25 cellular contexts compared by ENCODE assay signal in genomic region chr4:21181716-21182115, GRCh38.
DNase-seq lines count a peak whose midpoint lies in the region; ATAC-seq, FAIRE-seq and TF ChIP-seq lines count a peak whose summit lies in the region.
"Had no signal": no experiment of that assay in that cellular context is flagged by ENCODE, and none has a peak within 500 bp of the region (broad histone marks: within the 10 kb centered on the region; RNA-seq: fewer than 3 reads in every experiment).

No MANE protein-coding gene starts in this region.

- peaks cover 2% of the 10 kb centered on the region for H3K27me3 ChIP-seq in RWPE2 (ENCODE audit: insufficient read depth, poor library complexity, severe bottlenecking)

- no peak for TF ChIP-seq CTCF in RWPE2 (IDR thresholded peaks at IDR 0.05; ENCODE audit: poor library complexity, severe bottlenecking)
- TF ChIP-seq CTCF in foreskin fibroblast (IDR thresholded peaks at IDR 0.05; ENCODE audit: low read depth, low read length) = no peak

- no peaks in the 10 kb centered on the region for H3K4me1 ChIP-seq in RWPE2 (ENCODE audit: insufficient read depth, poor library complexity, severe bottlenecking)

- no peak overlapping the region for H3K4me3 ChIP-seq in RWPE2 (ENCODE audit: severe bottlenecking)
- no peak overlapping the region for H3K4me3 ChIP-seq in foreskin fibroblast (ENCODE audit: low read depth in 1 of 2, low read length in 2 of 2)

- H3K9me3 ChIP-seq in RWPE2 (ENCODE audit: severe bottlenecking) = no peaks in the 10 kb centered on the region

- no peak overlapping the region for H3K27ac ChIP-seq in RWPE2 (ENCODE audit: poor library complexity, severe bottlenecking)
- H3K27ac ChIP-seq: RWPE1 had no signal

- no peak for FAIRE-seq in HTR-8/SVneo (lab: Jason Lieb, UNC)
- FAIRE-seq: G401.6, H1 had no signal

- ATAC-seq in RWPE2 (ENCODE audit: low read depth) (peak; percentile 48), GM21423 (IDR thresholded peaks at IDR 0.05; ENCODE audit: unreplicated experiment) (no peak)
- ATAC-seq: HCT116, Panc1 had no signal

- no peaks in the 10 kb centered on the region for H3K36me3 ChIP-seq in RWPE2 (ENCODE audit: low read depth)

- DNase-seq in RWPE2 (ENCODE audit: low spot score) (no peak), astrocyte of the hippocampus (ENCODE audit: low read depth, low spot score) (peak; percentile 11), foreskin fibroblast (peak; percentile 26 to 64), renal cortical epithelial cell (ENCODE audit: low read depth) (peak; percentile 76), HTR-8/SVneo (ENCODE audit: insufficient read length, low spot score) (no peak)
- no peak for DNase-seq in activated CD4-positive, alpha-beta T cell treated with anti-CD3 and anti-CD28 coated beads for 48 hours
- DNase-seq: C1 segment of cervical spinal cord; CD4-positive, alpha-beta memory T cell; COR-L47; DMS53; KBM-7; NCI-H1048; NCI-H1417; NCI-H1694; NCI-H2081; NCI-H2227 treated with DMSO at 0.1 percent for 48 hours; NCI-H510A; NCI-H69; SHP77 treated with DMSO at 0.1 percent for 48 hours had no signal

Comparison
In these comparisons a context has a peak if more than half of its experiments do, and no peak if none do; other contexts are left out.
1. DNase-seq: peak in astrocyte of the hippocampus (single experiment), foreskin fibroblast (2 of 2) and renal cortical epithelial cell (single experiment); none in RWPE2 (single experiment), HTR-8/SVneo (single experiment) and activated CD4-positive, alpha-beta T cell treated with anti-CD3 and anti-CD28 coated beads for 48 hours (single experiment).